In genomic region chr3:186241910-186242821, GRCh38 we compare ENCODE assay signal across 8 cellular contexts.
DNase-seq lines count a peak whose midpoint lies in the region; ATAC-seq and TF ChIP-seq lines count a peak whose summit lies in the region.

No MANE protein-coding gene starts in this region.

- peak overlapping the region; percentile 80 for H2AFZ ChIP-seq in parathyroid adenoma

- H3K9me3 Mint-ChIP-seq in CD14-positive monocyte (no peaks in the 10 kb centered on the region), glutamatergic neuron (ENCODE audit: unreplicated experiment) (no peaks in the 10 kb centered on the region)

- H3K9ac ChIP-seq in NT2/D1 (ENCODE audit: insufficient read length, low read depth) (no peak overlapping the region), parathyroid adenoma (no peak overlapping the region)

- no peaks in the 10 kb centered on the region for H3K27me3 Mint-ChIP-seq in CD14-positive monocyte (ENCODE audit: low read depth in 3 of 3)
- peaks cover 1% of the 10 kb centered on the region for H3K27me3 Mint-ChIP-seq in glutamatergic neuron (ENCODE audit: unreplicated experiment)

- peaks cover 79 to 97% of the 10 kb centered on the region in 2 donors for H3K36me3 Mint-ChIP-seq in CD14-positive monocyte
- H3K36me3 Mint-ChIP-seq in glutamatergic neuron (ENCODE audit: unreplicated experiment): no peaks in the 10 kb centered on the region

- no peak overlapping the region for H3K4me3 ChIP-seq in NT2/D1 (ENCODE audit: insufficient read length, low read depth)
- H3K4me3 ChIP-seq in parathyroid adenoma (ENCODE audit: low read depth, low read length): no peak overlapping the region

- H3K4me2 ChIP-seq in parathyroid adenoma (ENCODE audit: low read length): peak overlapping the region; percentile 17

- peaks cover 11% of the 10 kb centered on the region for H3K4me1 Mint-ChIP-seq in CD14-positive monocyte
- H3K4me1 Mint-ChIP-seq in glutamatergic neuron (ENCODE audit: low read depth, unreplicated experiment): peaks cover 15% of the 10 kb centered on the region

- H3K27ac ChIP-seq in parathyroid adenoma: no peak overlapping the region

- peak; percentile 13 for TF ChIP-seq CTCF in CD14-positive monocyte (IDR thresholded peaks at IDR 0.05)
- no peak for TF ChIP-seq CTCF in glutamatergic neuron (IDR thresholded peaks at IDR 0.05; ENCODE audit: partially characterized antibody, unreplicated experiment)
- TF ChIP-seq CTCF in parathyroid adenoma (IDR thresholded peaks at IDR 0.05): peak; percentile 43

- ATAC-seq in GM19035 (IDR thresholded peaks at IDR 0.05; ENCODE audit: unreplicated experiment) (peak; percentile 80), HG03159 (IDR thresholded peaks at IDR 0.05; ENCODE audit: unreplicated experiment) (peak; percentile 88)

- H3K4me3 Mint-ChIP-seq in CD14-positive monocyte (peak overlapping the region; percentile 24 to 46), glutamatergic neuron (ENCODE audit: unreplicated experiment) (no peak overlapping the region)

- no peaks in the 10 kb centered on the region for H3K27me3 ChIP-seq in NT2/D1 (ENCODE audit: insufficient read depth, insufficient read length)
- no peaks in the 10 kb centered on the region for H3K27me3 ChIP-seq in parathyroid adenoma (ENCODE audit: control insufficient read depth, insufficient read depth, low read length)

- H3K4me1 ChIP-seq in NT2/D1 (ENCODE audit: insufficient read depth, insufficient read length): no peaks in the 10 kb centered on the region
- H3K4me1 ChIP-seq in parathyroid adenoma: no peaks in the 10 kb centered on the region

- H3K27ac Mint-ChIP-seq in CD14-positive monocyte: peak overlapping the region in 4 of 7 donors; percentile 24 to 83 (median 46)
- no peak overlapping the region for H3K27ac Mint-ChIP-seq in glutamatergic neuron (ENCODE audit: unreplicated experiment)

- H3K36me3 ChIP-seq in NT2/D1 (ENCODE audit: insufficient read depth, insufficient read length, low read length) (no peaks in the 10 kb centered on the region), parathyroid adenoma (ENCODE audit: control insufficient read depth, insufficient read depth, low read length) (no peaks in the 10 kb centered on the region)

- no peaks in the 10 kb centered on the region for H3K79me2 ChIP-seq in parathyroid adenoma

- no peaks in the 10 kb centered on the region for H3K9me3 ChIP-seq in NT2/D1 (ENCODE audit: insufficient read depth, low read length)
- H3K9me3 ChIP-seq in parathyroid adenoma (ENCODE audit: control insufficient read depth, low read length): no peaks in the 10 kb centered on the region

- intact Hi-C loops in CD14-positive monocyte (cut with micrococcal nuclease): loop anchor here in 1 of 2 donors (5.0 kb wide), 1 partner anchor 260 kb away; no protein-coding TSS in a partner anchor

- peak; percentile 62 for DNase-seq in CD14-positive monocyte (ENCODE audit: low spot score)
- DNase-seq in NT2/D1 (ENCODE audit: low read depth, low spot score): peak; percentile 64
- DNase-seq in activated T-helper 9 cell treated with anti-CD3 and anti-CD28 coated beads, Interleukin-2, amount 50 U/mL, for 16 hours (ENCODE audit: low read depth): peak; percentile 5
- peak; percentile 47 for DNase-seq in glutamatergic neuron
- no peak for DNase-seq in NCI-H774 (lab: John Stamatoyannopoulos, UW)
